Comparison of ENCODE assay signal across 1 cellular context in genomic region chr15:56342653-56343052, GRCh38.
A peak's percentile ranks its signal among the peaks of the same experiment; 100 is the strongest.
TF ChIP-seq lines count a peak whose summit lies in the region.

No MANE protein-coding gene starts in this region.

TF ChIP-seq in K562, 482 proteins besides CTCF, POLR2A, EP300 and RAD21 (continued from another document):
- TF ChIP-seq PBX2 (CRISPR knock-in tag; IDR thresholded peaks at IDR 0.05; ENCODE audit: low read depth) (no peak), PBX2 (tag; conservative IDR thresholded peaks at IDR 0.05; ENCODE audit: low read depth) (peak; percentile 73), PKNOX1 (IDR thresholded peaks at IDR 0.05) (0 out of 2 replicates have a peak, but pooled peaks have one; percentile 20)
